9 cellular contexts compared by ENCODE assay signal in genomic region chr20:9392892-9393857, GRCh38.
DNase-seq lines count a peak whose midpoint lies in the region; ATAC-seq and TF ChIP-seq lines count a peak whose summit lies in the region.
"Had no signal": no experiment of that assay in that cellular context is flagged by ENCODE, and none has a peak within 500 bp of the region (broad histone marks: within the 10 kb centered on the region; RNA-seq: fewer than 3 reads in every experiment).

No MANE protein-coding gene starts in this region.

- POLR2A ChIA-PET in CD8-positive, alpha-beta memory T cell (lab: Charles Lee): no interaction called here

- peak in 3 of 4 experiments; percentile 26 to 59 (median 58) for TF ChIP-seq CTCF in prostate gland (IDR thresholded peaks at IDR 0.05)

- H3K36me3 ChIP-seq in prostate gland: no peaks in the 10 kb centered on the region
- no peaks in the 10 kb centered on the region for H3K36me3 ChIP-seq in CD8-positive, alpha-beta memory T cell (ENCODE audit: insufficient read depth, low read length)

- TF ChIP-seq POLR2A in prostate gland (IDR thresholded peaks at IDR 0.05): no peak

- peaks cover 0 to 2% (median 0%) of the 10 kb centered on the region in 5 donors for H3K9me3 Mint-ChIP-seq in CD8-positive, alpha-beta memory T cell
- H3K9me3 Mint-ChIP-seq: T-helper 1 cell treated with Interleukin-12 subunit alpha and Interleukin-12 subunit beta and Interleukin-4 antibody, amounts not matched to agents 30 μg/mL and 1 μg/mL, for 36 hours had no signal

- H3K9me3 ChIP-seq in prostate gland: no peaks in the 10 kb centered on the region
- no peaks in the 10 kb centered on the region for H3K9me3 ChIP-seq in CD8-positive, alpha-beta memory T cell (ENCODE audit: low read length)

- WGBS in prostate gland: 30% methylated on average over 4 of the region's 4 CpGs

- DNase-seq in DMS 273 (lab: John Stamatoyannopoulos, UW; ENCODE audit: unreplicated experiment): peak; percentile 83
- DNase-seq in NCI-H2029 (lab: John Stamatoyannopoulos, UW): peak; percentile 46
- DNase-seq in UCSD-AML1 (lab: John Stamatoyannopoulos, UW; ENCODE audit: unreplicated experiment): peak; percentile 66
- peak; percentile 32 to 87 (median 69) for DNase-seq in head of caudate nucleus
- DNase-seq in prostate gland (ENCODE audit: low spot score): peak; percentile 39
- DNase-seq in CD8-positive, alpha-beta memory T cell: no peak
- no peak for DNase-seq in activated gamma-delta T cell (lab: John Stamatoyannopoulos, UW)

- no peaks in the 10 kb centered on the region for H3K27me3 ChIP-seq in prostate gland (replicated peaks; ENCODE audit: insufficient read depth)
- H3K27me3 ChIP-seq in CD8-positive, alpha-beta memory T cell (ENCODE audit: insufficient read depth, low read length, poor library complexity, severe bottlenecking): no peaks in the 10 kb centered on the region

- CTCF ChIA-PET in CD8-positive, alpha-beta memory T cell (lab: Charles Lee): no interaction called here

- intact Hi-C loops in head of caudate nucleus (cut with DNase I): no loop called here
- intact Hi-C loops in prostate gland (cut with DNase I): no loop called here

- H3K4me1 ChIP-seq in prostate gland (replicated peaks): no peaks in the 10 kb centered on the region
- no peaks in the 10 kb centered on the region for H3K4me1 ChIP-seq in CD8-positive, alpha-beta memory T cell (ENCODE audit: insufficient read depth, low read length)

- ATAC-seq in GM21723 (IDR thresholded peaks at IDR 0.05; ENCODE audit: unreplicated experiment): peak; percentile 56

- no peaks in the 10 kb centered on the region for H3K4me1 Mint-ChIP-seq in CD8-positive, alpha-beta memory T cell

- no peak overlapping the region for H3K27ac ChIP-seq in prostate gland
- no peak overlapping the region for H3K27ac ChIP-seq in CD8-positive, alpha-beta memory T cell (ENCODE audit: low read depth, low read length)

- H3K36me3 Mint-ChIP-seq in CD8-positive, alpha-beta memory T cell: no peaks in the 10 kb centered on the region

- H3K27ac Mint-ChIP-seq in CD8-positive, alpha-beta memory T cell: no peak overlapping the region
- H3K27ac Mint-ChIP-seq: T-helper 1 cell treated with Interleukin-12 subunit alpha and Interleukin-12 subunit beta and Interleukin-4 antibody, amounts not matched to agents 30 μg/mL and 1 μg/mL, for 36 hours had no signal

- H3K27me3 Mint-ChIP-seq in CD8-positive, alpha-beta memory T cell: no peaks in the 10 kb centered on the region

- no peak overlapping the region for H3K4me3 Mint-ChIP-seq in CD8-positive, alpha-beta memory T cell
- H3K4me3 Mint-ChIP-seq: T-helper 1 cell treated with Interleukin-12 subunit alpha and Interleukin-12 subunit beta and Interleukin-4 antibody, amounts not matched to agents 30 μg/mL and 1 μg/mL, for 36 hours had no signal

- no peak overlapping the region for H3K4me3 ChIP-seq in prostate gland
- H3K4me3 ChIP-seq in CD8-positive, alpha-beta memory T cell (ENCODE audit: low read length): no peak overlapping the region

Comparison
In these comparisons a context has a peak if more than half of its experiments do, and no peak if none do; other contexts are left out.
1. DNase-seq: peak in DMS 273 (single experiment), NCI-H2029 (single experiment), UCSD-AML1 (single experiment), head of caudate nucleus (42 of 42) and prostate gland (single experiment); none in CD8-positive, alpha-beta memory T cell (0 of 5) and activated gamma-delta T cell (single experiment).